In the genomic region with DNA sequence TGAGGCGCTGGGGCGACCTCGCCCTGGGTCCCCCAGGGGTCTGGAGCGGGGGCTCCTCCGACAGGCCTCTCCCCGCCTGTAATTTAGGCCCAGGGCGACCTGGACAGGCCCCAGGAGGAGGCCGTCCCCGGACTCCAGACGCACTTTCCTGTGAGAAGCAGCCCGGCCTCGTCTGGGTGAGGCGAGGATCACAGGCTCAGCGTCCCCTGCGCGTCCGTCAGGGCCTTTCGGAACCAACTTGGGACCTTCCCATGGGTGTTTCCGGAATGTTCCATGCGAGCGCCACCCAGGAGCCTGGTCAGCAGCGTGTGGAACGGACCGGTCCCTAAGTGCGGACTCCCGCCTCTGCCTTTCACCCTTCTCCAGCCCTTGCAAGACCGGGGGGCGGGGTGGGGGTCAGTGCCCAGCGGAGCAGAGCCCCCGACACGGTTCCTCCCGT, we compare ENCODE assay signal across 11 cellular contexts. TPM values are rescaled to one million over a fixed set of nuclear protein-coding genes. Genes with fewer than 3 reads are reported as not detected.
DNase-seq lines count a peak whose midpoint lies in the region; ATAC-seq and TF ChIP-seq lines count a peak whose summit lies in the region.
"Had no signal": no experiment of that assay in that cellular context is flagged by ENCODE, and none has a peak within 500 bp of the region (broad histone marks: within the 10 kb centered on the region; RNA-seq: fewer than 3 reads in every experiment).

No MANE protein-coding gene starts in this region.

- H3K27ac ChIP-seq in endodermal cell (ENCODE audit: low read depth, low read length) (no peak overlapping the region), upper lobe of right lung (no peak overlapping the region)
- H3K27ac ChIP-seq: epithelial cell of prostate had no signal

- peak overlapping the region; percentile 55 to 65 for H3K4me3 Mint-ChIP-seq in activated T-cell treated with anti-CD3 and anti-CD28 coated beads, Interleukin-2, amount 50 U/mL, for 72 hours
- peak overlapping the region; percentile 24 for H3K4me3 Mint-ChIP-seq in endodermal cell
- peak overlapping the region; percentile 75 for H3K4me3 Mint-ChIP-seq in nephron progenitor cell

- no peak for ATAC-seq in activated T-cell treated with anti-CD3 and anti-CD28 coated beads, Interleukin-2, amount 50 U/mL, for 72 hours (replicated peaks in 1 of 2)
- ATAC-seq in upper lobe of right lung: no peak

- H3K4me1 Mint-ChIP-seq in activated T-cell treated with anti-CD3 and anti-CD28 coated beads, Interleukin-2, amount 50 U/mL, for 72 hours (ENCODE audit: low read depth): peaks cover 14% of the 10 kb centered on the region
- peaks cover 4% of the 10 kb centered on the region for H3K4me1 Mint-ChIP-seq in endodermal cell
- H3K4me1 Mint-ChIP-seq in nephron progenitor cell: peaks cover 32% of the 10 kb centered on the region

- no peaks in the 10 kb centered on the region for H3K9me3 ChIP-seq in endodermal cell (ENCODE audit: control insufficient read depth, low read length)
- H3K9me3 ChIP-seq in upper lobe of right lung: no peaks in the 10 kb centered on the region

- H3K9me3 Mint-ChIP-seq in activated T-cell treated with anti-CD3 and anti-CD28 coated beads, Interleukin-2, amount 50 U/mL, for 72 hours: no peaks in the 10 kb centered on the region
- H3K9me3 Mint-ChIP-seq in endodermal cell (no peaks in the 10 kb centered on the region), nephron progenitor cell (no peaks in the 10 kb centered on the region)

- intact Hi-C loops in upper lobe of right lung (cut with DNase I): no loop called here

- no peaks in the 10 kb centered on the region for H3K27me3 ChIP-seq in endodermal cell (ENCODE audit: control insufficient read depth, insufficient read depth, low read length, poor library complexity, severe bottlenecking)
- peaks cover 11% of the 10 kb centered on the region for H3K27me3 ChIP-seq in upper lobe of right lung

- H3K4me3 ChIP-seq in endodermal cell (ENCODE audit: low read length) (no peak overlapping the region), upper lobe of right lung (peak overlapping the region; percentile 45)
- H3K4me3 ChIP-seq: lung had no signal

- H3K4me1 ChIP-seq in endodermal cell (ENCODE audit: control insufficient read depth, insufficient read depth, low read length) (no peaks in the 10 kb centered on the region), upper lobe of right lung (peaks cover 15% of the 10 kb centered on the region)

- peaks cover 0 to 1% of the 10 kb centered on the region in 2 donors for H3K36me3 Mint-ChIP-seq in activated T-cell treated with anti-CD3 and anti-CD28 coated beads, Interleukin-2, amount 50 U/mL, for 72 hours (ENCODE audit: insufficient read depth in 2 of 2)
- H3K36me3 Mint-ChIP-seq in endodermal cell (ENCODE audit: low read depth) (peaks cover 6% of the 10 kb centered on the region), nephron progenitor cell (ENCODE audit: low read depth) (no peaks in the 10 kb centered on the region)

- DNase-seq in activated T-cell treated with anti-CD3 and anti-CD28 coated beads, Interleukin-2, amount 50 U/mL, for 72 hours: no peak
- DNase-seq in activated T-cell treated with anti-CD3 and anti-CD28 coated beads for 4 hours (no peak), endodermal cell (no peak), nephron progenitor cell (peak; percentile 23), upper lobe of right lung (no peak), NCI-H1436 treated with DMSO at 0.1 percent for 48 hours (lab: John Stamatoyannopoulos, UW) (no peak), NK-92 (lab: John Stamatoyannopoulos, UW; ENCODE audit: unreplicated experiment) (no peak)
- DNase-seq in stimulated activated CD4-positive, alpha-beta T cell treated with anti-CD3 and anti-CD28 coated beads, Interleukin-1b, Interleukin-23, amount 100 ng/mL, for 48 hours: no peak

- H3K36me3 ChIP-seq in endodermal cell (ENCODE audit: control insufficient read depth, insufficient read depth, low read length): peaks cover 6% of the 10 kb centered on the region
- no peaks in the 10 kb centered on the region for H3K36me3 ChIP-seq in upper lobe of right lung

- TF ChIP-seq CTCF in endodermal cell (conservative IDR thresholded peaks at IDR 0.05) (no peak), nephron progenitor cell (IDR thresholded peaks at IDR 0.05) (no peak), upper lobe of right lung (IDR thresholded peaks at IDR 0.05) (no peak)

- H3K27ac Mint-ChIP-seq in activated T-cell treated with anti-CD3 and anti-CD28 coated beads, Interleukin-2, amount 50 U/mL, for 72 hours: no peak overlapping the region
- H3K27ac Mint-ChIP-seq in endodermal cell (no peak overlapping the region), nephron progenitor cell (no peak overlapping the region)

- 95 to 97% methylated on average over 31 to 32 of the region's 32 CpGs for WGBS in endodermal cell (ENCODE audit: insufficient coverage in 1 of 2, insufficient read length in 1 of 2), 2 experiments

- peaks cover 22% of the 10 kb centered on the region for H3K27me3 Mint-ChIP-seq in activated T-cell treated with anti-CD3 and anti-CD28 coated beads, Interleukin-2, amount 50 U/mL, for 72 hours (ENCODE audit: low read depth)
- no peaks in the 10 kb centered on the region for H3K27me3 Mint-ChIP-seq in endodermal cell (ENCODE audit: insufficient read depth)
- H3K27me3 Mint-ChIP-seq in nephron progenitor cell (ENCODE audit: low read depth, poor library complexity): peaks cover 24% of the 10 kb centered on the region

- no peak overlapping the region for H3K9ac ChIP-seq in endodermal cell (ENCODE audit: extremely low read depth, low read length, poor library complexity, severe bottlenecking)

RNA-seq across cellular contexts. Expression of a gene that starts 1.0 kb away (rescaled TPM):
- 1 to 10 TPM in 1 of 2 donors, under 1 TPM in 1; 0.79 to 2.5 TPM for total RNA-seq in activated T-cell treated with anti-CD3 and anti-CD28 coated beads, Interleukin-2, amount 50 U/mL, for 72 hours
- total RNA-seq in endodermal cell: 10 to 100 TPM; 31.4 to 35.1 TPM
- 7.6 TPM for polyA plus RNA-seq in endodermal cell (2013, experiment 1 of 2)
- polyA plus RNA-seq in endodermal cell (2013, experiment 2 of 2): 7.7 TPM
- 6.1 TPM for total RNA-seq in upper lobe of right lung
- total RNA-seq: T-helper 2 cell treated with Interferon-gamma antibody and Interleukin-4, amounts not matched to agents 100 ng/mL and 5 ng/mL, for 36 hours had no signal

Comparison
In these comparisons a context has a peak if more than half of its experiments do, and no peak if none do; other contexts are left out.
1. H3K4me3 Mint-ChIP-seq: peak in every context shown above with its lines; median percentile 75 in nephron progenitor cell; 60 in activated T-cell treated with anti-CD3 and anti-CD28 coated beads, Interleukin-2, amount 50 U/mL, for 72 hours; 24 in endodermal cell.